1 cellular context compared by ENCODE assay signal in genomic region chr17:75077072-75077489, GRCh38.
TF ChIP-seq lines count a peak whose summit lies in the region.

No MANE protein-coding gene starts in this region.

TF ChIP-seq in HepG2, 621 proteins besides CTCF, POLR2A, EP300 and RAD21 (continued from another document and continues in another):
- TF ChIP-seq BCL6 (CRISPR knock-in tag; IDR thresholded peaks at IDR 0.05) (peak; percentile 79), ZNF460 (CRISPR knock-in tag; IDR thresholded peaks at IDR 0.05; ENCODE audit: borderline replicate concordance) (0 out of 2 replicates have a peak, but pooled peaks have one; percentile 10), ZKSCAN1 (IDR thresholded peaks at IDR 0.05; ENCODE audit: low read length) (no peak), HMGA1 (CRISPR knock-in tag; conservative IDR thresholded peaks at IDR 0.05) (no peak), ZNF605 (CRISPR knock-in tag; IDR thresholded peaks at IDR 0.05) (peak; percentile 65), YEATS2 (CRISPR knock-in tag; IDR thresholded peaks at IDR 0.05; ENCODE audit: borderline replicate concordance) (peak; percentile 43; the same call in 1 of the 2 replicates), ZNF644 (CRISPR knock-in tag; IDR thresholded peaks at IDR 0.05; ENCODE audit: low read depth) (no peak), DMAP1 (CRISPR knock-in tag; IDR thresholded peaks at IDR 0.05) (0 out of 2 replicates have a peak, but pooled peaks have one; percentile 61), ZNF451 (CRISPR knock-in tag; IDR thresholded peaks at IDR 0.05) (no peak; the same call in 1 of the 2 replicates), ZNF720 (CRISPR knock-in tag; IDR thresholded peaks at IDR 0.05) (no peak), RELA (CRISPR knock-in tag; IDR thresholded peaks at IDR 0.05) (no peak), ARHGAP35 (CRISPR knock-in tag; IDR thresholded peaks at IDR 0.05; ENCODE audit: borderline replicate concordance) (no peak; the same call in 1 of the 2 replicates), ZNF362 (CRISPR knock-in tag; IDR thresholded peaks at IDR 0.05; ENCODE audit: borderline replicate concordance) (no peak; the same call in 1 of the 2 replicates), TFAP4 (IDR thresholded peaks at IDR 0.05; ENCODE audit: borderline replicate concordance, low read depth) (no peak; the same call in 1 of the 2 replicates), SP1 (IDR thresholded peaks at IDR 0.05) (no peak), SP1 (CRISPR knock-in tag; IDR thresholded peaks at IDR 0.05) (no peak), HIVEP1 (CRISPR knock-in tag; IDR thresholded peaks at IDR 0.05) (peak; percentile 94; the same call in 1 of the 2 replicates), NFKBIZ (CRISPR knock-in tag; IDR thresholded peaks at IDR 0.05) (0 out of 2 replicates have a peak, but pooled peaks have one; percentile 34), MTA1 (CRISPR knock-in tag; IDR thresholded peaks at IDR 0.05; ENCODE audit: borderline replicate concordance) (peak; percentile 58; the same call in 1 of the 2 replicates), ZNF841 (CRISPR knock-in tag; IDR thresholded peaks at IDR 0.05; ENCODE audit: borderline replicate concordance) (no peak), MEIS1 (CRISPR knock-in tag; IDR thresholded peaks at IDR 0.05; ENCODE audit: borderline replicate concordance) (0 out of 2 replicates have a peak, but pooled peaks have one; percentile 64), MYC (CRISPR knock-in tag; IDR thresholded peaks at IDR 0.05; ENCODE audit: borderline replicate concordance) (peak; percentile 41; the same call in 1 of the 2 replicates), HNRNPK (IDR thresholded peaks at IDR 0.05; ENCODE audit: low read depth, low read length, poor library complexity, severe bottlenecking) (no peak), ZC3H4 (CRISPR knock-in tag; IDR thresholded peaks at IDR 0.05; ENCODE audit: borderline replicate concordance) (no peak), ZNF790 (CRISPR knock-in tag; IDR thresholded peaks at IDR 0.05; ENCODE audit: borderline replicate concordance) (no peak), RBFOX2 (IDR thresholded peaks at IDR 0.05; ENCODE audit: low read depth, low read length) (peak; percentile 76), FUBP1 (CRISPR knock-in tag; IDR thresholded peaks at IDR 0.05; ENCODE audit: borderline replicate concordance) (no peak), MAFG (CRISPR knock-in tag; IDR thresholded peaks at IDR 0.05) (no peak), AGO2 (optimal IDR thresholded peaks at IDR 0.05; ENCODE audit: low read depth, low read length) (no peak), ZNF878 (CRISPR knock-in tag; IDR thresholded peaks at IDR 0.05) (no peak), MED8 (CRISPR knock-in tag; IDR thresholded peaks at IDR 0.05; ENCODE audit: insufficient replicate concordance) (no peak), SMYD3 (CRISPR knock-in tag; IDR thresholded peaks at IDR 0.05) (no peak), ATAD3A (CRISPR knock-in tag; IDR thresholded peaks at IDR 0.05) (no peak), PHF8 (CRISPR knock-in tag; IDR thresholded peaks at IDR 0.05) (peak; percentile 56), DPF2 (CRISPR knock-in tag; IDR thresholded peaks at IDR 0.05; ENCODE audit: borderline replicate concordance, low read depth) (peak; percentile 81; the same call in 1 of the 2 replicates), NKX3-1 (CRISPR knock-in tag; IDR thresholded peaks at IDR 0.05) (no peak), FOXO1 (CRISPR knock-in tag; IDR thresholded peaks at IDR 0.05) (peak; percentile 76), ATF7-NPFF (CRISPR knock-in tag; IDR thresholded peaks at IDR 0.05; ENCODE audit: low read depth) (no peak; the same call in 1 of the 2 replicates), RFX1 (IDR thresholded peaks at IDR 0.05) (no peak), FOXA3 (CRISPR knock-in tag; IDR thresholded peaks at IDR 0.05) (peak; percentile 48), MYPOP (CRISPR knock-in tag; IDR thresholded peaks at IDR 0.05) (no peak), THAP9 (CRISPR knock-in tag; IDR thresholded peaks at IDR 0.05; ENCODE audit: borderline replicate concordance) (0 out of 2 replicates have a peak, but pooled peaks have one; percentile 16), RCOR2 (CRISPR knock-in tag; IDR thresholded peaks at IDR 0.05) (no peak; the same call in 1 of the 2 replicates), MAX (IDR thresholded peaks at IDR 0.05) (peak; percentile 38), GTF3A (CRISPR knock-in tag; conservative IDR thresholded peaks at IDR 0.05) (no peak), ETV5 (CRISPR knock-in tag; IDR thresholded peaks at IDR 0.05; ENCODE audit: borderline replicate concordance) (peak; percentile 67; the same call in 1 of the 2 replicates), PCBP1 (IDR thresholded peaks at IDR 0.05; ENCODE audit: borderline replicate concordance, low read depth, low read length) (no peak), ZNF431 (CRISPR knock-in tag; IDR thresholded peaks at IDR 0.05; ENCODE audit: borderline replicate concordance, low read depth) (no peak)
- TF ChIP-seq, protein P1, sequence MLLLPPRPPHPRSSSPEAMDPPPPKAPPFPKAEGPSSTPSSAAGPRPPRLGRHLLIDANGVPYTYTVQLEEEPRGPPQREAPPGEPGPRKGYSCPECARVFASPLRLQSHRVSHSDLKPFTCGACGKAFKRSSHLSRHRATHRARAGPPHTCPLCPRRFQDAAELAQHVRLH (CRISPR knock-in tag; IDR thresholded peaks at IDR 0.05; ENCODE audit: borderline replicate concordance, low read depth), result peak; percentile 67; the same call in 1 of the 2 replicates
- TF ChIP-seq, protein P2, sequence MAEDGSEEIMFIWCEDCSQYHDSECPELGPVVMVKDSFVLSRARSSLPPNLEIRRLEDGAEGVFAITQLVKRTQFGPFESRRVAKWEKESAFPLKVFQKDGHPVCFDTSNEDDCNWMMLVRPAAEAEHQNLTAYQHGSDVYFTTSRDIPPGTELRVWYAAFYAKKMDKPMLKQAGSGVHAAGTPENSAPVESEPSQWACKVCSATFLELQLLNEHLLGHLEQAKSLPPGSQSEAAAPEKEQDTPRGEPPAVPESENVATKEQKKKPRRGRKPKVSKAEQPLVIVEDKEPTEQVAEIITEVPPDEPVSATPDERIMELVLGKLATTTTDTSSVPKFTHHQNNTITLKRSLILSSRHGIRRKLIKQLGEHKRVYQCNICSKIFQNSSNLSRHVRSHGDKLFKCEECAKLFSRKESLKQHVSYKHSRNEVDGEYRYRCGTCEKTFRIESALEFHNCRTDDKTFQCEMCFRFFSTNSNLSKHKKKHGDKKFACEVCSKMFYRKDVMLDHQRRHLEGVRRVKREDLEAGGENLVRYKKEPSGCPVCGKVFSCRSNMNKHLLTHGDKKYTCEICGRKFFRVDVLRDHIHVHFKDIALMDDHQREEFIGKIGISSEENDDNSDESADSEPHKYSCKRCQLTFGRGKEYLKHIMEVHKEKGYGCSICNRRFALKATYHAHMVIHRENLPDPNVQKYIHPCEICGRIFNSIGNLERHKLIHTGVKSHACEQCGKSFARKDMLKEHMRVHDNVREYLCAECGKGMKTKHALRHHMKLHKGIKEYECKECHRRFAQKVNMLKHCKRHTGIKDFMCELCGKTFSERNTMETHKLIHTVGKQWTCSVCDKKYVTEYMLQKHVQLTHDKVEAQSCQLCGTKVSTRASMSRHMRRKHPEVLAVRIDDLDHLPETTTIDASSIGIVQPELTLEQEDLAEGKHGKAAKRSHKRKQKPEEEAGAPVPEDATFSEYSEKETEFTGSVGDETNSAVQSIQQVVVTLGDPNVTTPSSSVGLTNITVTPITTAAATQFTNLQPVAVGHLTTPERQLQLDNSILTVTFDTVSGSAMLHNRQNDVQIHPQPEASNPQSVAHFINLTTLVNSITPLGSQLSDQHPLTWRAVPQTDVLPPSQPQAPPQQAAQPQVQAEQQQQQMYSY (CRISPR knock-in tag; IDR thresholded peaks at IDR 0.05), result no peak
- TF ChIP-seq, protein P3, sequence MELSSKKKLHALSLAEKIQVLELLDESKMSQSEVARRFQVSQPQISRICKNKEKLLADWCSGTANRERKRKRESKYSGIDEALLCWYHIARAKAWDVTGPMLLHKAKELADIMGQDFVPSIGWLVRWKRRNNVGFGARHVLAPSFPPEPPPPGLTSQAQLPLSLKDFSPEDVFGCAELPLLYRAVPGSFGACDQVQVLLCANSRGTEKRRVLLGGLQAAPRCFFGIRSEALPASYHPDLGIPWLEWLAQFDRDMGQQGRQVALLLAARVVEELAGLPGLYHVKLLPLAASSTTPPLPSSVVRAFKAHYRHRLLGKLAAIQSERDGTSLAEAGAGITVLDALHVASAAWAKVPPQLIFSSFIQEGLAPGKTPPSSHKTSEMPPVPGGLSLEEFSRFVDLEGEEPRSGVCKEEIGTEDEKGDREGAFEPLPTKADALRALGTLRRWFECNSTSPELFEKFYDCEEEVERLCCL (CRISPR knock-in tag; IDR thresholded peaks at IDR 0.05; ENCODE audit: borderline replicate concordance), result no peak
- TF ChIP-seq, protein P4, sequence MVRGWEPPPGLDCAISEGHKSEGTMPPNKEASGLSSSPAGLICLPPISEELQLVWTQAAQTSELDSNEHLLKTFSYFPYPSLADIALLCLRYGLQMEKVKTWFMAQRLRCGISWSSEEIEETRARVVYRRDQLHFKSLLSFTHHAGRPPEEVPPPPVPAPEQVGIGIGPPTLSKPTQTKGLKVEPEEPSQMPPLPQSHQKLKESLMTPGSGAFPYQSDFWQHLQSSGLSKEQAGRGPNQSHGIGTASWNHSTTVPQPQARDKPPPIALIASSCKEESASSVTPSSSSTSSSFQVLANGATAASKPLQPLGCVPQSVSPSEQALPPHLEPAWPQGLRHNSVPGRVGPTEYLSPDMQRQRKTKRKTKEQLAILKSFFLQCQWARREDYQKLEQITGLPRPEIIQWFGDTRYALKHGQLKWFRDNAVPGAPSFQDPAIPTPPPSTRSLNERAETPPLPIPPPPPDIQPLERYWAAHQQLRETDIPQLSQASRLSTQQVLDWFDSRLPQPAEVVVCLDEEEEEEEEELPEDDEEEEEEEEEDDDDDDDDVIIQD (CRISPR knock-in tag; IDR thresholded peaks at IDR 0.05; ENCODE audit: low read depth), result 0 out of 2 replicates have a peak, but pooled peaks have one; percentile 53
- TF ChIP-seq, protein P5, sequence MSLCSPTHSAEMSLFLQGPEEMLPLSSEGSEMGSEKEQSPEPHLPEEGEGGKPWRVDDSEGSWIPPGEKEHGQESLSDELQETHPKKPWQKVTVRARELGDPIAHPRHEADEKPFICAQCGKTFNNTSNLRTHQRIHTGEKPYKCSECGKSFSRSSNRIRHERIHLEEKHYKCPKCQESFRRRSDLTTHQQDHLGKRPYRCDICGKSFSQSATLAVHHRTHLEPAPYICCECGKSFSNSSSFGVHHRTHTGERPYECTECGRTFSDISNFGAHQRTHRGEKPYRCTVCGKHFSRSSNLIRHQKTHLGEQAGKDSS (CRISPR knock-in tag; IDR thresholded peaks at IDR 0.05; ENCODE audit: borderline replicate concordance, low read depth), result peak; percentile 45; the same call in 1 of the 2 replicates
